24 cellular contexts compared by ENCODE assay signal in the genomic region with DNA sequence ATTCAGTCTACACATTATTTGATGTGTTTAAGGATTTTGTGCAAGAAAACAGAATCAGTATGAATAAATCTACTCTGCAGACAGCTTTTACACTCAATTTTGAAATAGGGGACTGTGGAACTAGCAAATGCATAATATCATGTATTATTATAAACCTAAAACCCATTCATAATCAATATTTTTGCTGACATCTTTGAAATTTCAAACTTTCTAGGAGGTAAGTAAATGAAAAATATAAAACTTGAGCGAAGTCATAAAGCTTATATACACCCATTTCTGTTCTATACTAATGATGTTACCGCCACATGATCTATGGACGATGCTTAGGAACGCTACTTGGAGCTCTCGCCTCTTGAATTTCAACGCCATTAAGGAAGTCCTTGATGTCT.
"Had no signal": no experiment of that assay in that cellular context is flagged by ENCODE, and none has a peak within 500 bp of the region (broad histone marks: within the 10 kb centered on the region; RNA-seq: fewer than 3 reads in every experiment).

No MANE protein-coding gene starts in this region.

- FAIRE-seq: TTC549 had no signal

- H3K36me3 ChIP-seq: adrenal gland, lower lobe of right lung, pancreas, thoracic aorta, upper lobe of left lung, vagina had no signal

- H3K9me3 ChIP-seq: adrenal gland, body of pancreas, lower lobe of right lung, pancreas, thoracic aorta, upper lobe of left lung, vagina had no signal

- ATAC-seq: body of pancreas; effector memory CD8-positive, alpha-beta T cell; lower lobe of right lung; pancreas; right cardiac atrium; stimulated activated naive CD8-positive, alpha-beta T cell treated with anti-CD3 and anti-CD28 coated beads, Interleukin-15, Interleukin-2, amounts not matched to agents 100 U/mL and 50 U/mL, for 24 hours had no signal

- H3K27me3 ChIP-seq: adrenal gland, body of pancreas, cardiac muscle cell, pancreas, upper lobe of left lung, vagina had no signal

- DNase-seq: activated CD4-positive, alpha-beta T cell treated with anti-CD3 and anti-CD28 coated beads for 4 hours; activated CD4-positive, alpha-beta T cell treated with anti-CD3 and anti-CD28 coated beads, Interleukin-2, amount 50 U/mL, for 4 hours; activated effector memory CD4-positive, alpha-beta T cell treated with anti-CD3 and anti-CD28 coated beads, Interleukin-2, amount 50 U/mL, for 16 hours; activated naive CD4-positive, alpha-beta T cell treated with anti-CD3 and anti-CD28 coated beads for 36 hours; activated naive CD8-positive, alpha-beta T cell treated with anti-CD3 and anti-CD28 coated beads for 36 hours; adrenal gland; aorta; body of pancreas; cortex of kidney; effector memory CD8-positive, alpha-beta T cell; head of caudate nucleus; hypothalamus; lower lobe of right lung; mesenchymal stem cell; pancreas; right cardiac atrium; stimulated activated CD4-positive, alpha-beta T cell treated with anti-CD3 and anti-CD28 coated beads, Interleukin-2, amount 100 ng/mL, for 48 hours; stimulated activated naive CD8-positive, alpha-beta T cell treated with anti-CD3 and anti-CD28 coated beads, Interleukin-15, Interleukin-2, amounts not matched to agents 100 U/mL and 50 U/mL, for 24 hours; upper lobe of left lung had no signal

- H3K4me3 ChIP-seq: adrenal gland, body of pancreas, cardiac muscle cell, lower lobe of right lung, pancreas, thoracic aorta, upper lobe of left lung, vagina had no signal

- H3K4me1 ChIP-seq: lower lobe of right lung, upper lobe of left lung, vagina had no signal

- H3K27ac ChIP-seq: adrenal gland, body of pancreas, cardiac muscle cell, lower lobe of right lung, pancreas, thoracic aorta, upper lobe of left lung, vagina, VCaP had no signal
